9 cellular contexts compared by ENCODE assay signal in genomic region chr13:27960362-27961226, GRCh38. TPM values are rescaled to one million over a fixed set of nuclear protein-coding genes. Genes with fewer than 3 reads are reported as not detected.
DNase-seq lines count a peak whose midpoint lies in the region; ATAC-seq, FAIRE-seq and TF ChIP-seq lines count a peak whose summit lies in the region.
"Had no signal": no experiment of that assay in that cellular context is flagged by ENCODE, and none has a peak within 500 bp of the region (broad histone marks: within the 10 kb centered on the region; RNA-seq: fewer than 3 reads in every experiment).

No MANE protein-coding gene starts in this region.

- H3K4me3 ChIP-seq in ACC112 (ENCODE audit: low read depth, low read length) (peak overlapping the region; percentile 55), astrocyte (ENCODE audit: insufficient read depth, low read depth, low read length) (no peak overlapping the region), Karpas-422 (ENCODE audit: low read length) (no peak overlapping the region)

- peak overlapping the region; percentile 50 for H3K4me2 ChIP-seq in astrocyte (ENCODE audit: low read length)
- no peak overlapping the region for H3K4me2 ChIP-seq in Karpas-422 (ENCODE audit: low read depth, low read length, poor library complexity, severe bottlenecking)

- no peaks in the 10 kb centered on the region for H3K4me1 Mint-ChIP-seq in astrocyte (ENCODE audit: low read depth, unreplicated experiment)
- peaks cover 10% of the 10 kb centered on the region for H3K4me1 Mint-ChIP-seq in stimulated activated effector memory CD8-positive, alpha-beta T cell treated with anti-CD3 and anti-CD28 coated beads, Interleukin-12 subunit alpha, Interleukin-12 subunit beta, amount 100 ng/mL, for 72 hours

- peak overlapping the region; percentile 57 for H3K4me3 Mint-ChIP-seq in astrocyte (ENCODE audit: unreplicated experiment)
- peak overlapping the region; percentile 47 for H3K4me3 Mint-ChIP-seq in stimulated activated effector memory CD8-positive, alpha-beta T cell treated with anti-CD3 and anti-CD28 coated beads, Interleukin-12 subunit alpha, Interleukin-12 subunit beta, amount 100 ng/mL, for 72 hours

- DNase-seq in NCI-H2196 treated with DMSO at 0.1 percent for 48 hours (lab: John Stamatoyannopoulos, UW; ENCODE audit: unreplicated experiment) (peak; percentile 12), astrocyte (ENCODE audit: low read depth) (no peak), iPS-NIHi7 (ENCODE audit: extremely low spot score) (peak; percentile 51), AG20443 (ENCODE audit: low spot score) (no peak), Karpas-422 (no peak)
- DNase-seq in stimulated activated effector memory CD8-positive, alpha-beta T cell treated with anti-CD3 and anti-CD28 coated beads, Interleukin-12 subunit alpha, Interleukin-12 subunit beta, amount 100 ng/mL, for 72 hours (ENCODE audit: low spot score in 2 of 2), result no peak

- H3K4me1 ChIP-seq in ACC112 (ENCODE audit: control insufficient read depth, insufficient read depth, low read length, unreplicated experiment) (no peaks in the 10 kb centered on the region), astrocyte (ENCODE audit: insufficient read depth, low read length) (peaks cover 3% of the 10 kb centered on the region), Karpas-422 (ENCODE audit: low read length) (no peaks in the 10 kb centered on the region)

- H3K9me3 Mint-ChIP-seq in astrocyte (ENCODE audit: unreplicated experiment), result peaks cover under 1% of the 10 kb centered on the region
- no peaks in the 10 kb centered on the region for H3K9me3 Mint-ChIP-seq in stimulated activated effector memory CD8-positive, alpha-beta T cell treated with anti-CD3 and anti-CD28 coated beads, Interleukin-12 subunit alpha, Interleukin-12 subunit beta, amount 100 ng/mL, for 72 hours

- H3K9me2 ChIP-seq in Karpas-422 (replicated peaks; ENCODE audit: insufficient read depth, low read length), result no peaks in the 10 kb centered on the region

- no peak for FAIRE-seq in astrocyte (lab: Jason Lieb, UNC)

- ATAC-seq in stimulated activated effector memory CD8-positive, alpha-beta T cell treated with anti-CD3 and anti-CD28 coated beads, Interleukin-12 subunit alpha, Interleukin-12 subunit beta, amount 100 ng/mL, for 72 hours, result peak; percentile 42

- H3K27me3 Mint-ChIP-seq in astrocyte (ENCODE audit: low read depth, unreplicated experiment), result peaks cover 86% of the 10 kb centered on the region

- no peaks in the 10 kb centered on the region for H3K36me3 ChIP-seq in ACC112 (ENCODE audit: insufficient read depth, low read length)
- no peaks in the 10 kb centered on the region for H3K36me3 ChIP-seq in astrocyte (ENCODE audit: insufficient read depth, low read length)
- no peaks in the 10 kb centered on the region for H3K36me3 ChIP-seq in Karpas-422 (ENCODE audit: insufficient read depth, low read length)

- peaks cover 2% of the 10 kb centered on the region for H3K9me3 ChIP-seq in astrocyte (ENCODE audit: insufficient read depth, low read depth, low read length)
- no peaks in the 10 kb centered on the region for H3K9me3 ChIP-seq in Karpas-422 (ENCODE audit: low read length)

- H3K27ac ChIP-seq in ACC112 (ENCODE audit: low read depth, low read length), result no peak overlapping the region
- H3K27ac ChIP-seq in astrocyte (ENCODE audit: low read depth, low read length), result no peak overlapping the region
- no peak overlapping the region for H3K27ac ChIP-seq in Karpas-422 (ENCODE audit: low read length)

- H3K27ac Mint-ChIP-seq in astrocyte (ENCODE audit: unreplicated experiment), result no peak overlapping the region
- no peak overlapping the region for H3K27ac Mint-ChIP-seq in stimulated activated effector memory CD8-positive, alpha-beta T cell treated with anti-CD3 and anti-CD28 coated beads, Interleukin-12 subunit alpha, Interleukin-12 subunit beta, amount 100 ng/mL, for 72 hours

- H3K36me3 Mint-ChIP-seq in astrocyte (ENCODE audit: low read depth, unreplicated experiment), result no peaks in the 10 kb centered on the region
- no peaks in the 10 kb centered on the region for H3K36me3 Mint-ChIP-seq in stimulated activated effector memory CD8-positive, alpha-beta T cell treated with anti-CD3 and anti-CD28 coated beads, Interleukin-12 subunit alpha, Interleukin-12 subunit beta, amount 100 ng/mL, for 72 hours

- H3K9ac ChIP-seq in astrocyte (ENCODE audit: low read length) (no peak overlapping the region), Karpas-422 (ENCODE audit: low read length) (no peak overlapping the region)

- peak; percentile 64 for TF ChIP-seq CTCF in GM12872 (IDR thresholded peaks at IDR 0.05; ENCODE audit: insufficient read depth, low read depth, low read length)
- no peak for TF ChIP-seq CTCF in astrocyte (IDR thresholded peaks at IDR 0.05; ENCODE audit: insufficient read depth, low read depth, low read length)

- H3K79me2 ChIP-seq in ACC112 (ENCODE audit: control insufficient read depth, insufficient read depth, low read length, unreplicated experiment), result no peaks in the 10 kb centered on the region
- H3K79me2 ChIP-seq in astrocyte (ENCODE audit: insufficient read depth, low read length), result no peaks in the 10 kb centered on the region
- no peaks in the 10 kb centered on the region for H3K79me2 ChIP-seq in Karpas-422 (ENCODE audit: low read length)

- H2AFZ ChIP-seq in ACC112 (ENCODE audit: low read length, unreplicated experiment) (no peak overlapping the region), astrocyte (ENCODE audit: low read depth, low read length) (no peak overlapping the region), Karpas-422 (ENCODE audit: low read length) (no peak overlapping the region)

- no peaks in the 10 kb centered on the region for H4K20me1 ChIP-seq in astrocyte (ENCODE audit: insufficient read depth, low read length)
- H4K20me1 ChIP-seq in Karpas-422 (ENCODE audit: insufficient read depth, low read depth, low read length), result no peaks in the 10 kb centered on the region

- H3K27me3 ChIP-seq in ACC112 (ENCODE audit: insufficient read depth, low read length), result peaks cover 96% of the 10 kb centered on the region
- peaks cover 89% of the 10 kb centered on the region for H3K27me3 ChIP-seq in astrocyte (ENCODE audit: insufficient read depth, low read length)
- no peaks in the 10 kb centered on the region for H3K27me3 ChIP-seq in Karpas-422 (ENCODE audit: low read length)

RNA-seq across cellular contexts. Expression of gene CDX2, which starts 8.5 kb away (rescaled TPM):
- not detected in 2 replicates for total RNA-seq in astrocyte
- not detected in 2 replicates for total RNA-seq in Karpas-422 (2014; rRNA removed; shearing (Covaris generic); ENCODE audit: low replicate concordance)
- total RNA-seq: lower leg skin had no signal

RNA-seq across cellular contexts. Expression of gene URAD, which starts 27.9 kb away (rescaled TPM):
- not detected in 2 replicates for total RNA-seq in astrocyte
- not detected in 2 replicates for total RNA-seq in Karpas-422 (2014; rRNA removed; shearing (Covaris generic); ENCODE audit: low replicate concordance)
- total RNA-seq: lower leg skin had no signal

RNA-seq across cellular contexts. Expression of gene PDX1, which starts 40.8 kb away (rescaled TPM):
- not detected in 2 replicates for total RNA-seq in astrocyte
- not detected in 2 replicates for total RNA-seq in Karpas-422 (2014; rRNA removed; shearing (Covaris generic); ENCODE audit: low replicate concordance)
- total RNA-seq: lower leg skin had no signal

Comparison
In these comparisons a context has a peak if more than half of its experiments do, and no peak if none do; other contexts are left out.
1. DNase-seq: peak in NCI-H2196 treated with DMSO at 0.1 percent for 48 hours (single experiment) and iPS-NIHi7 (single experiment); none in astrocyte (single experiment), stimulated activated effector memory CD8-positive, alpha-beta T cell treated with anti-CD3 and anti-CD28 coated beads, Interleukin-12 subunit alpha, Interleukin-12 subunit beta, amount 100 ng/mL, for 72 hours (0 of 2), AG20443 (single experiment) and Karpas-422 (single experiment).